In genomic region chr17:78125138-78125913, GRCh38 we compare ENCODE assay signal across 8 cellular contexts. TPM values are rescaled to one million over a fixed set of nuclear protein-coding genes. Genes with fewer than 3 reads are reported as not detected.
DNase-seq lines count a peak whose midpoint lies in the region; TF ChIP-seq lines count a peak whose summit lies in the region.
"Had no signal": no experiment of that assay in that cellular context is flagged by ENCODE, and none has a peak within 500 bp of the region (broad histone marks: within the 10 kb centered on the region; RNA-seq: fewer than 3 reads in every experiment).

No MANE protein-coding gene starts in this region.

- peaks cover 7% of the 10 kb centered on the region; the same call in 1 of the 2 replicates for H3K79me2 ChIP-seq in OCI-LY7 (ENCODE audit: insufficient read depth, low read depth, low read length)

- no peaks in the 10 kb centered on the region for H4K20me1 ChIP-seq in OCI-LY7 (ENCODE audit: insufficient read depth, low read length)

- H3K4me2 ChIP-seq in OCI-LY7 (ENCODE audit: low read length): peak overlapping the region; percentile 96
- no peak overlapping the region for H3K4me2 ChIP-seq in mesenchymal stem cell (ENCODE audit: low read length, poor library complexity, severe bottlenecking)

- peak; percentile 70 for DNase-seq in OCI-LY7 (ENCODE audit: low spot score)
- no peak for DNase-seq in sigmoid colon
- DNase-seq in NCI-H226: no peak
- no peak for DNase-seq in A673 (ENCODE audit: low spot score)
- DNase-seq in mesenchymal stem cell: no peak
- DNase-seq: activated CD4-positive, CD25-positive, alpha-beta regulatory T cell had no signal

- WGBS in sigmoid colon, 2 donors: 65 to 81% methylated on average over 39 of the region's 39 CpGs
- WGBS in mesenchymal stem cell: 92% methylated on average over 36 of the region's 39 CpGs

- intact Hi-C loops in OCI-LY7 (cut with micrococcal nuclease; ENCODE audit: unreplicated experiment) (loop anchor here (2.0 to 5.0 kb wide), 2 partner anchors 61 to 678 kb away; partner anchors contain the start of genes AFMID and TK1), sigmoid colon (cut with DNase I) (no loop called here), A673 (cut with micrococcal nuclease; ENCODE audit: unreplicated experiment) (loop anchor here (5.0 kb wide), 1 partner anchor 42 kb away; the partner anchor contains the start of gene SYNGR2)

- H3K4me3 ChIP-seq in GM08714 (ENCODE audit: low read length) (peak overlapping the region; percentile 24; the same call in 1 of the 2 replicates), OCI-LY7 (ENCODE audit: low read depth, low read length, poor library complexity, severe bottlenecking) (peak overlapping the region; percentile 81), sigmoid colon (no peak overlapping the region), A673 (ENCODE audit: low read depth, low read length, poor library complexity, severe bottlenecking) (no peak overlapping the region), mesenchymal stem cell (ENCODE audit: insufficient read depth in 1 of 2, low read depth in 1 of 2, low read length in 2 of 2) (no peak overlapping the region)

- H3K27me3 ChIP-seq in sigmoid colon: peaks cover 10 to 44% (median 31%) of the 10 kb centered on the region in 3 donors
- H3K27me3 ChIP-seq in A673 (replicated peaks; ENCODE audit: insufficient read depth, low read depth, low read length, poor library complexity): no peaks in the 10 kb centered on the region
- H3K27me3 ChIP-seq in mesenchymal stem cell (ENCODE audit: control insufficient read depth in 1 of 2, insufficient read depth in 1 of 2, low read length in 2 of 2): peaks cover 0 to 38% of the 10 kb centered on the region in 2 experiments

- no peak overlapping the region for H2BK12ac ChIP-seq in mesenchymal stem cell (ENCODE audit: low read length in 2 of 2)

- TF ChIP-seq POLR2A in sigmoid colon (IDR thresholded peaks at IDR 0.05): no peak

- H3K27ac ChIP-seq in OCI-LY7 (ENCODE audit: low read depth, low read length, poor library complexity, severe bottlenecking) (peak overlapping the region; percentile 91), cingulate gyrus (ENCODE audit: low read depth, low read length) (peak overlapping the region; percentile 98), sigmoid colon (peak overlapping the region; percentile 38 to 77 (median 64)), A673 (ENCODE audit: low read depth, low read length, poor library complexity, severe bottlenecking) (no peak overlapping the region), mesenchymal stem cell (ENCODE audit: low read length, poor library complexity, severe bottlenecking) (no peak overlapping the region)

- no peak overlapping the region for H2BK5ac ChIP-seq in mesenchymal stem cell (ENCODE audit: low read depth, low read length, poor library complexity, severe bottlenecking)

- no peak overlapping the region for H3K9ac ChIP-seq in mesenchymal stem cell (ENCODE audit: low read length)

- no peak overlapping the region for H2AK5ac ChIP-seq in mesenchymal stem cell (ENCODE audit: low read length, severe bottlenecking)

- H3K9me2 ChIP-seq in OCI-LY7 (ENCODE audit: insufficient read depth, low read length): no peaks in the 10 kb centered on the region

- POLR2A ChIA-PET in OCI-LY7 (lab: Charles Lee) (interaction anchor here (0.8 to 1.6 kb wide), 5 partner anchors 27 to 167 kb away, joined by 3 to 5 read pairs (median 4); partner anchors contain the start of gene TNRC6C), A673 (lab: Charles Lee; ENCODE audit: low non-redundant PET) (no interaction called here)

- H3K23ac ChIP-seq in mesenchymal stem cell (ENCODE audit: low read length in 2 of 2): no peak overlapping the region

- H3K36me3 ChIP-seq in OCI-LY7 (ENCODE audit: insufficient read depth, low read length) (peaks cover 40% of the 10 kb centered on the region), sigmoid colon (peaks cover 0 to 5% (median 0%) of the 10 kb centered on the region in 4 donors), A673 (ENCODE audit: insufficient read depth, low read length, poor library complexity, severe bottlenecking) (no peaks in the 10 kb centered on the region), mesenchymal stem cell (ENCODE audit: control insufficient read depth in 1 of 2, insufficient read depth in 2 of 2, low read depth in 1 of 2, low read length in 2 of 2) (peaks cover 0 to 61% of the 10 kb centered on the region in 2 experiments)

- BruUV-seq in OCI-LY7 (replicated peaks; lab: Mats Ljungman, UMichigan) (no TSS peak), A673 (replicated peaks; lab: Mats Ljungman, UMichigan) (no TSS peak)

- H3K9me3 ChIP-seq in OCI-LY7 (ENCODE audit: low read length) (no peaks in the 10 kb centered on the region), sigmoid colon (no peaks in the 10 kb centered on the region), A673 (ENCODE audit: low read depth, low read length, poor library complexity, severe bottlenecking) (no peaks in the 10 kb centered on the region), mesenchymal stem cell (ENCODE audit: control insufficient read depth, low read length) (no peaks in the 10 kb centered on the region)

- H4K8ac ChIP-seq in mesenchymal stem cell (ENCODE audit: low read length): no peak overlapping the region

- peaks cover 29% of the 10 kb centered on the region for H3K79me1 ChIP-seq in mesenchymal stem cell (replicated peaks; ENCODE audit: low read length, poor library complexity, severe bottlenecking)

- H3K4ac ChIP-seq in mesenchymal stem cell (ENCODE audit: low read depth in 1 of 2, low read length in 2 of 2): no peak overlapping the region

- H2AFZ ChIP-seq in OCI-LY7 (ENCODE audit: low read length) (peak overlapping the region; percentile 17; the same call in 1 of the 2 replicates), mesenchymal stem cell (ENCODE audit: low read depth, low read length) (no peak overlapping the region)

- peaks cover 77% of the 10 kb centered on the region for H3K4me1 ChIP-seq in OCI-LY7 (ENCODE audit: insufficient read depth, low read length, poor library complexity, severe bottlenecking)
- peaks cover 0 to 39% (median 33%) of the 10 kb centered on the region in 4 donors for H3K4me1 ChIP-seq in sigmoid colon
- H3K4me1 ChIP-seq in A673 (ENCODE audit: insufficient read depth, low read length, poor library complexity, severe bottlenecking): peaks cover 30% of the 10 kb centered on the region
- H3K4me1 ChIP-seq in mesenchymal stem cell (ENCODE audit: control insufficient read depth, insufficient read depth, low read depth, low read length): peaks cover 39% of the 10 kb centered on the region

- no peak overlapping the region for H3K18ac ChIP-seq in mesenchymal stem cell (ENCODE audit: low read depth in 1 of 2, low read length in 2 of 2)

- no peak overlapping the region for H2BK120ac ChIP-seq in mesenchymal stem cell (ENCODE audit: low read depth, low read length)

- no peak overlapping the region for H3K14ac ChIP-seq in mesenchymal stem cell (ENCODE audit: low read length in 2 of 2)

- TF ChIP-seq EP300 in sigmoid colon (IDR thresholded peaks at IDR 0.05): no peak

- TF ChIP-seq CTCF in OCI-LY7 (conservative IDR thresholded peaks at IDR 0.05; ENCODE audit: low read length): no peak
- TF ChIP-seq CTCF in sigmoid colon (IDR thresholded peaks at IDR 0.05): no peak
- TF ChIP-seq CTCF in A673 (conservative IDR thresholded peaks at IDR 0.05; ENCODE audit: low read depth, low read length): no peak

- no peak overlapping the region for H2BK15ac ChIP-seq in mesenchymal stem cell (ENCODE audit: low read depth, poor library complexity, severe bottlenecking)

- CTCF ChIA-PET in OCI-LY7 (lab: Charles Lee; ENCODE audit: unreplicated experiment): interaction anchor here (0.6 to 1.2 kb wide), 4 partner anchors 11 to 61 kb away, joined by 3 to 6 read pairs (median 4); no protein-coding TSS in a partner anchor
- CTCF ChIA-PET in A673 (lab: Charles Lee): no interaction called here

- no peak overlapping the region for H4K91ac ChIP-seq in mesenchymal stem cell (ENCODE audit: low read length)

RNA-seq across cellular contexts. Expression of gene TMC6, which starts 3.2 kb away (rescaled TPM):
- total RNA-seq in OCI-LY7 (2014; rRNA removed; shearing (Covaris generic)): 94.0 and 124 TPM in 2 replicates
- total RNA-seq in OCI-LY7 (2022) (234 and 258 TPM in 2 replicates), sigmoid colon (10 to 100 TPM in 2 of 4 donors, 1 to 10 TPM in 2; 5.3 to 13.9 (median 8.9) TPM), A673 (2021) (21.2 and 22.9 TPM in 2 replicates)
- polyA plus RNA-seq in sigmoid colon: 100 to 1,000 TPM in 1 of 3 donors, 10 to 100 TPM in 1, 1 to 10 TPM in 1; 9.0 to 145 (median 10.8) TPM
- polyA plus RNA-seq in mesenchymal stem cell (2013, experiment 1 of 2): 47.9 TPM
- 44.7 TPM for polyA plus RNA-seq in mesenchymal stem cell (2013, experiment 2 of 2)

RNA-seq across cellular contexts. Expression of gene TMC8, which starts 5.2 kb away (rescaled TPM):
- total RNA-seq in OCI-LY7 (2014; rRNA removed; shearing (Covaris generic)): 54.6 and 83.8 TPM in 2 replicates
- total RNA-seq in OCI-LY7 (2022): 219 and 236 TPM in 2 replicates
- total RNA-seq in sigmoid colon: 10 to 100 TPM in 1 of 4 donors, 1 to 10 TPM in 3; 2.8 to 13.2 (median 3.9) TPM
- polyA plus RNA-seq in sigmoid colon: 10 to 100 TPM in 1 of 3 donors, 1 to 10 TPM in 2; 1.8 to 51.7 (median 2.1) TPM
- 0.32 and 1.0 TPM in 2 replicates for total RNA-seq in A673 (2021)
- polyA plus RNA-seq in mesenchymal stem cell (2013, experiment 1 of 2): 0.86 TPM
- polyA plus RNA-seq in mesenchymal stem cell (2013, experiment 2 of 2): 0.36 TPM

RNA-seq across cellular contexts. Expression of gene C17orf99, which starts 20.9 kb away (rescaled TPM):
- total RNA-seq in OCI-LY7 (2014; rRNA removed; shearing (Covaris generic)): not detected in 2 replicates
- total RNA-seq in OCI-LY7 (2022): 1.1 TPM in 2 replicates
- not detected for total RNA-seq in sigmoid colon
- under 1 TPM in 1 of 3 donors, not detected in 2; 0.73 TPM for polyA plus RNA-seq in sigmoid colon
- total RNA-seq in A673 (2021): not detected in 2 replicates
- polyA plus RNA-seq in mesenchymal stem cell (2013, experiment 1 of 2): not detected
- not detected for polyA plus RNA-seq in mesenchymal stem cell (2013, experiment 2 of 2)

RNA-seq across cellular contexts. Expression of gene SYNGR2, which starts 43.1 kb away (rescaled TPM):
- total RNA-seq in OCI-LY7 (2014; rRNA removed; shearing (Covaris generic)): 21.3 and 35.4 TPM in 2 replicates
- 44.9 and 45.5 TPM in 2 replicates for total RNA-seq in OCI-LY7 (2022)
- total RNA-seq in sigmoid colon: 10 to 100 TPM; 14.7 to 23.5 (median 18.6) TPM
- 100 to 1,000 TPM in 1 of 3 donors, 10 to 100 TPM in 2; 37.2 to 280 (median 45.8) TPM for polyA plus RNA-seq in sigmoid colon
- total RNA-seq in A673 (2021): 55.3 and 59.7 TPM in 2 replicates
- polyA plus RNA-seq in mesenchymal stem cell (2013, experiment 1 of 2): 42.5 TPM
- 43.7 TPM for polyA plus RNA-seq in mesenchymal stem cell (2013, experiment 2 of 2)

Comparison
In these comparisons a context has a peak if more than half of its experiments do, and no peak if none do; other contexts are left out.
1. H3K4me3 ChIP-seq: peak in GM08714 (single experiment) and OCI-LY7 (single experiment); none in sigmoid colon (0 of 4), A673 (single experiment) and mesenchymal stem cell (0 of 2).
2. H3K27ac ChIP-seq: peak in OCI-LY7 (single experiment), cingulate gyrus (single experiment) and sigmoid colon (4 of 4); none in A673 (single experiment) and mesenchymal stem cell (single experiment).